ENCODE assay signal across 11 cellular contexts in the genomic region with DNA sequence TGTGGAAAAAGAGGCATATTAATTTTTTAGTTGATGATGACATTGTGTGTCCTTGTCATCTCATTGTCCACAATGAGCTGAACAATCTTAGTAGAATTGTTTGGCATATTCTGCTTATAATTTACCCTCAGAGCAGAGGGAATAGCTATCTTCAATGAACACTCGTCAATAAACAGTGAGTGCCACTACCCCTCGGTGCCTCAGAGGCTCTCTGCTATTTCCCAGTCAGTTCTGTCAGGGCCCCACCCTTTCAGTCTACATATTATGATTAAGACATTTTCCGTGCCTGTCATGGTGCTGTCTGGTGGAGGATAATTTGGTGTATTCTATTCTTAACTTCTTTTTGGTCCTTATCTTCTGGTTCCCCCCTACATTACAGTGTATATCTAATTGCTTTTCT.
"Had no signal": no experiment of that assay in that cellular context is flagged by ENCODE, and none has a peak within 500 bp of the region (broad histone marks: within the 10 kb centered on the region; RNA-seq: fewer than 3 reads in every experiment).

No MANE protein-coding gene starts in this region.

- H3K4me1 Mint-ChIP-seq: activated CD8-positive, alpha-beta memory T cell treated with anti-CD3 and anti-CD28 coated beads, Interleukin-2, amount 10 ng/mL, durations not matched to agents 7 days and 5 days; WTC11 had no signal

- DNase-seq: activated CD4-positive, alpha-beta T cell treated with anti-CD3 and anti-CD28 coated beads, Interleukin-2, amount 50 U/mL, for 1 hour; activated CD8-positive, alpha-beta memory T cell treated with anti-CD3 and anti-CD28 coated beads, Interleukin-2, amount 10 ng/mL, durations not matched to agents 7 days and 5 days; activated gamma-delta T cell treated with Interleukin-2 at 50 U/mL for 16 hours; activated T-cell treated with anti-CD3 and anti-CD28 coated beads, Interleukin-2, amount 50 U/mL, for 48 hours; foreskin melanocyte; head of caudate nucleus; left colon; mucosa of descending colon; natural killer cell; SW 1271 had no signal

- H3K27ac Mint-ChIP-seq: activated CD8-positive, alpha-beta memory T cell treated with anti-CD3 and anti-CD28 coated beads, Interleukin-2, amount 10 ng/mL, durations not matched to agents 7 days and 5 days; WTC11 had no signal

- H3K27me3 Mint-ChIP-seq: activated CD8-positive, alpha-beta memory T cell treated with anti-CD3 and anti-CD28 coated beads, Interleukin-2, amount 10 ng/mL, durations not matched to agents 7 days and 5 days had no signal

- ATAC-seq: activated CD8-positive, alpha-beta memory T cell treated with anti-CD3 and anti-CD28 coated beads, Interleukin-2, amount 10 ng/mL, durations not matched to agents 7 days and 5 days; left colon; mucosa of descending colon; natural killer cell; WTC11 had no signal

- H3K4me3 Mint-ChIP-seq: activated CD8-positive, alpha-beta memory T cell treated with anti-CD3 and anti-CD28 coated beads, Interleukin-2, amount 10 ng/mL, durations not matched to agents 7 days and 5 days; natural killer cell; WTC11 had no signal

- H3K36me3 Mint-ChIP-seq: natural killer cell had no signal

- H3K9me3 Mint-ChIP-seq: natural killer cell had no signal
